ENCODE assay signal across 24 cellular contexts in the genomic region with DNA sequence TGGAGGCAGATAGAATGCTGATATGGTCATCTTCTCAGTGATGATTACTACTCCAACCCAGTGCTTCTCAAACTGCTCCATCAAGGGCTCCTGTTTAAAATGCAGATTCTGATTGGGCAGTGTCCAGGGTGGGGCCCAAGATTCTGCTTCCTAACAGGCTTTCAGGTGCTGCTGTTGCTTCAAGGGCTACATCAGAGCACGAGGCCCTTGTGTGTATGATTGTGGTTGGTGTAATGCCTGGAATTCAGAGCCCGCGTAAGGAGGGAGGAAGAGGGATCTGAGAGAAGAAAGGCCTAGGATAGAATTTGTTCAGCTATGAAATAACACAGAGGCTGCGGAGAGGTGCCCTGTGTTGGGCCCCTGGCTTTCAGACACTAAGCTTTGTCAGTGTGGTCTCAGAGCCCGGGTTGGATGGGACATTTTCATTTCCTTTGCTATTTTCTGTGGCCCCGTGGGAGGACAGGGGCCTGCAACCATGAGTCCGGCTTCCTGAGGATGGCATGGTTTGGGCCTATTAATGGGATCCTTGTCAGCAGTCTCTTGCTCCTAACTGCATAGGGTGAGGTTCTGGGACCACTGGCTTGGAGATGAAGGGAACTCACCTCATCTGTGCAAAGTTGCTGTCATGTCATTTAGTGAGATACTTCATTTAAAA. TPM values are rescaled to one million over a fixed set of nuclear protein-coding genes. Genes with fewer than 3 reads are reported as not detected.
A peak's percentile ranks its signal among the peaks of the same experiment; 100 is the strongest.
DNase-seq lines count a peak whose midpoint lies in the region; ATAC-seq and TF ChIP-seq lines count a peak whose summit lies in the region.
"Had no signal": no experiment of that assay in that cellular context is flagged by ENCODE, and none has a peak within 500 bp of the region (broad histone marks: within the 10 kb centered on the region; RNA-seq: fewer than 3 reads in every experiment).

No MANE protein-coding gene starts in this region.

- POLR2A ChIA-PET in WTC11 (lab: Charles Lee) = no interaction called here

- no peak for TF ChIP-seq CTCF in WTC11 (IDR thresholded peaks at IDR 0.05)

- no peaks in the 10 kb centered on the region for H3K27me3 Mint-ChIP-seq in activated T-cell treated with anti-CD3 and anti-CD28 coated beads, Interleukin-2, amount 50 U/mL, for 72 hours (ENCODE audit: low read depth)
- H3K27me3 Mint-ChIP-seq in activated T-cell treated with anti-CD3 and anti-CD28 coated beads, Interleukin-2, amount 50 U/mL, for 24 hours = no peaks in the 10 kb centered on the region
- H3K27me3 Mint-ChIP-seq in WTC11 (ENCODE audit: low read depth) = no peaks in the 10 kb centered on the region; the same call in 1 of the 2 replicates
- H3K27me3 Mint-ChIP-seq in stimulated activated memory B cell treated with anti-CD40 and anti-IgM and Interleukin-4, amounts not matched to agents 10 μg/mL and 1 μg/mL and 100 μg/mL, for 72 hours = no peaks in the 10 kb centered on the region
- H3K27me3 Mint-ChIP-seq: activated B cell treated with CpG ODN at 0.5 μM for 24 hours had no signal

- CTCF ChIA-PET in WTC11 (lab: Charles Lee) = interaction anchor here (0.5 to 1.1 kb wide), 4 partner anchors 17 to 103 kb away, joined by 3 to 5 read pairs (median 3); no protein-coding TSS in a partner anchor

- peaks cover 4 to 14% of the 10 kb centered on the region in 2 donors for H3K36me3 Mint-ChIP-seq in activated T-cell treated with anti-CD3 and anti-CD28 coated beads, Interleukin-2, amount 50 U/mL, for 72 hours (ENCODE audit: insufficient read depth in 2 of 2)
- H3K36me3 Mint-ChIP-seq in activated T-cell treated with anti-CD3 and anti-CD28 coated beads, Interleukin-2, amount 50 U/mL, for 24 hours (ENCODE audit: low read depth) = peaks cover 44% of the 10 kb centered on the region
- H3K36me3 Mint-ChIP-seq in WTC11 = peaks cover 21% of the 10 kb centered on the region
- peaks cover 48% of the 10 kb centered on the region for H3K36me3 Mint-ChIP-seq in stimulated activated memory B cell treated with anti-CD40 and anti-IgM and Interleukin-4, amounts not matched to agents 10 μg/mL and 1 μg/mL and 100 μg/mL, for 72 hours

- H3K4me3 Mint-ChIP-seq in activated T-cell treated with anti-CD3 and anti-CD28 coated beads, Interleukin-2, amount 50 U/mL, for 72 hours = no peak overlapping the region
- H3K4me3 Mint-ChIP-seq in activated T-cell treated with anti-CD3 and anti-CD28 coated beads, Interleukin-2, amount 50 U/mL, for 24 hours = no peak overlapping the region
- no peak overlapping the region for H3K4me3 Mint-ChIP-seq in WTC11
- H3K4me3 Mint-ChIP-seq in stimulated activated memory B cell treated with anti-CD40 and anti-IgM and Interleukin-4, amounts not matched to agents 10 μg/mL and 1 μg/mL and 100 μg/mL, for 72 hours = no peak overlapping the region
- H3K4me3 Mint-ChIP-seq: activated B cell treated with CpG ODN at 0.5 μM for 24 hours; CD8-positive, alpha-beta T cell had no signal

- H3K4me1 Mint-ChIP-seq in activated T-cell treated with anti-CD3 and anti-CD28 coated beads, Interleukin-2, amount 50 U/mL, for 72 hours (ENCODE audit: low read depth) = peaks cover 5% of the 10 kb centered on the region
- H3K4me1 Mint-ChIP-seq in activated T-cell treated with anti-CD3 and anti-CD28 coated beads, Interleukin-2, amount 50 U/mL, for 24 hours (ENCODE audit: low read depth) = peaks cover 3% of the 10 kb centered on the region
- peaks cover 8% of the 10 kb centered on the region for H3K4me1 Mint-ChIP-seq in WTC11
- H3K4me1 Mint-ChIP-seq in stimulated activated memory B cell treated with anti-CD40 and anti-IgM and Interleukin-4, amounts not matched to agents 10 μg/mL and 1 μg/mL and 100 μg/mL, for 72 hours = peaks cover 6% of the 10 kb centered on the region
- H3K4me1 Mint-ChIP-seq: activated B cell treated with CpG ODN at 0.5 μM for 24 hours had no signal

- peak overlapping the region; percentile 21 for H3K27ac Mint-ChIP-seq in activated T-cell treated with anti-CD3 and anti-CD28 coated beads, Interleukin-2, amount 50 U/mL, for 72 hours
- H3K27ac Mint-ChIP-seq in activated T-cell treated with anti-CD3 and anti-CD28 coated beads, Interleukin-2, amount 50 U/mL, for 24 hours = no peak overlapping the region
- H3K27ac Mint-ChIP-seq in WTC11 = peak overlapping the region; percentile 37
- peak overlapping the region; percentile 38 for H3K27ac Mint-ChIP-seq in stimulated activated memory B cell treated with anti-CD40 and anti-IgM and Interleukin-4, amounts not matched to agents 10 μg/mL and 1 μg/mL and 100 μg/mL, for 72 hours
- H3K27ac Mint-ChIP-seq: activated B cell treated with CpG ODN at 0.5 μM for 24 hours; CD8-positive, alpha-beta T cell had no signal

- no peak for DNase-seq in activated T-cell treated with anti-CD3 and anti-CD28 coated beads, Interleukin-2, amount 50 U/mL, for 72 hours
- no peak for DNase-seq in activated T-cell treated with anti-CD3 and anti-CD28 coated beads, Interleukin-2, amount 50 U/mL, for 24 hours
- DNase-seq in WTC11 (ENCODE audit: low spot score) = no peak
- peak; percentile 22 for DNase-seq in mesenteric fat pad (ENCODE audit: low spot score)
- DNase-seq in midbrain (lab: John Stamatoyannopoulos, UW) = no peak
- no peak for DNase-seq in NK-92 (lab: John Stamatoyannopoulos, UW; ENCODE audit: unreplicated experiment)
- no peak for DNase-seq in NCI-H146 treated with DMSO at 0.1 percent for 48 hours (lab: John Stamatoyannopoulos, UW; ENCODE audit: unreplicated experiment)
- DNase-seq: activated B cell treated with CpG ODN at 0.5 μM for 24 hours; activated CD4-positive, alpha-beta T cell treated with anti-CD3 and anti-CD28 coated beads, Interleukin-2, amount 50 U/mL, for 48 hours; activated CD8-positive, alpha-beta memory T cell treated with anti-CD3 and anti-CD28 coated beads, Interleukin-2, amount 50 U/mL, for 48 hours; activated effector memory CD4-positive, alpha-beta T cell treated with anti-CD3 and anti-CD28 coated beads, Interleukin-2, amount 50 U/mL, for 16 hours; DMS153; effector CD4-positive, alpha-beta T cell; IMR-90; kidney glomerular epithelial cell; NCI-H1105; NCI-H2029 treated with DMSO at 0.1 percent for 48 hours; NCI-H526; PC-9; psoas muscle; SHP77; T1000 had no signal

- no peaks in the 10 kb centered on the region for H3K9me3 Mint-ChIP-seq in activated T-cell treated with anti-CD3 and anti-CD28 coated beads, Interleukin-2, amount 50 U/mL, for 72 hours
- no peaks in the 10 kb centered on the region for H3K9me3 Mint-ChIP-seq in activated T-cell treated with anti-CD3 and anti-CD28 coated beads, Interleukin-2, amount 50 U/mL, for 24 hours
- H3K9me3 Mint-ChIP-seq in WTC11 = no peaks in the 10 kb centered on the region
- no peaks in the 10 kb centered on the region for H3K9me3 Mint-ChIP-seq in stimulated activated memory B cell treated with anti-CD40 and anti-IgM and Interleukin-4, amounts not matched to agents 10 μg/mL and 1 μg/mL and 100 μg/mL, for 72 hours
- H3K9me3 Mint-ChIP-seq: activated B cell treated with CpG ODN at 0.5 μM for 24 hours; CD8-positive, alpha-beta T cell had no signal

- ATAC-seq in activated T-cell treated with anti-CD3 and anti-CD28 coated beads, Interleukin-2, amount 50 U/mL, for 72 hours (replicated peaks in 1 of 2) = no peak
- no peak for ATAC-seq in WTC11
- ATAC-seq in stimulated activated memory B cell treated with anti-CD40 and anti-IgM and Interleukin-4, amounts not matched to agents 10 μg/mL and 1 μg/mL and 100 μg/mL, for 72 hours = no peak
- ATAC-seq: CD8-positive, alpha-beta T cell; psoas muscle had no signal

TF ChIP-seq in WTC11, 78 proteins besides CTCF, POLR2A, EP300 and RAD21:
- TF ChIP-seq FOXJ3 (CRISPR knock-in tag; IDR thresholded peaks at IDR 0.05; ENCODE audit: borderline replicate concordance) = no peak
- 0 out of 2 replicates have a peak, but pooled peaks have one; percentile 23 for TF ChIP-seq ZNF671 (CRISPR knock-in tag; IDR thresholded peaks at IDR 0.05)

RNA-seq across cellular contexts. Expression of a gene that starts 53.0 kb away (rescaled TPM):
- total RNA-seq in activated T-cell treated with anti-CD3 and anti-CD28 coated beads, Interleukin-2, amount 50 U/mL, for 72 hours = 100 to 1,000 TPM in 1 of 2 donors, 10 to 100 TPM in 1; 79.8 to 102 TPM
- 189 to 239 TPM (median 212 TPM) in 3 replicates for total RNA-seq in WTC11 (2021)
- 354 TPM for total RNA-seq in mesenteric fat pad
